In the genomic region with DNA sequence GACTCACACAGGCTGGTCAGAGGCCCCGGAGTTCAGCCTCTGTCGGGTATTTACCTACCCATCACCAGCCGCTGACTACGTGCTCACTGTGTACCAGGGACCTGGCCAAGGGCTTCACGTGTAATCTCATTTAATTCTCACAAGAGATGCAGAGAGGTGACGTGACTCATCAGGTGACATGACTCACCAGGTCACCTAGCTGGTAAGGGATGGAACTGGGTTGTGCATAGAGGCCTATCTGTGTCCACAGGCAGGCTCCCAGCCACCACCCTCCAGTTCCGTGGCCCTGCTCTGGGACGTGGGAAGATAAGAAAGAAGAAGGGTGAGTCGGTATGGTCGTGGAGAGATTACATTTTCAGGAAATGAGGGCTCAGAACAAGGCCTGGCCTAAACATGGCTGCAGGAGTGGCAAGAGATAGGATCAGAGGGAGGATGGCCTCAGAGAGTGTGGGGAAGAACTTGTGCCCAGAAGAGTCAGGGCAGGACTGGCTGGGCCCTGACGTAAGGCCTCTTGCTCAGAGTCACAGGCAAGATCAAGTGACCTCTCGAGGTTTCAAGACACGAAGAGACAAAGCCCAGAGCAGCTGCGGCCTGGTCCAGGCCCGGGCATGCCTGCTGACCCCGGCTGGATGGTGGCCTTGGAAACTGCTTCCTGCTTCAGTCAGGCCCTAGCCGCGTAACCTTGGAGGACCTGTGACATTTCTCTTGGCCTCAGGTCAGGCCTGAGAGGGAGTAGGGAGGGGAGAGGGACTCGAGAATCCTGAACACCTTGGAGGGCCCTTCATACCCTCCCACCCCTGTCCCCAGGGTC, we compare ENCODE assay signal across 2 cellular contexts.
TF ChIP-seq lines count a peak whose summit lies in the region.

No MANE protein-coding gene starts in this region.

TF ChIP-seq in K562, 482 proteins besides CTCF, POLR2A, EP300 and RAD21 (continued from another document and continues in another):
- TF ChIP-seq, protein P1, sequence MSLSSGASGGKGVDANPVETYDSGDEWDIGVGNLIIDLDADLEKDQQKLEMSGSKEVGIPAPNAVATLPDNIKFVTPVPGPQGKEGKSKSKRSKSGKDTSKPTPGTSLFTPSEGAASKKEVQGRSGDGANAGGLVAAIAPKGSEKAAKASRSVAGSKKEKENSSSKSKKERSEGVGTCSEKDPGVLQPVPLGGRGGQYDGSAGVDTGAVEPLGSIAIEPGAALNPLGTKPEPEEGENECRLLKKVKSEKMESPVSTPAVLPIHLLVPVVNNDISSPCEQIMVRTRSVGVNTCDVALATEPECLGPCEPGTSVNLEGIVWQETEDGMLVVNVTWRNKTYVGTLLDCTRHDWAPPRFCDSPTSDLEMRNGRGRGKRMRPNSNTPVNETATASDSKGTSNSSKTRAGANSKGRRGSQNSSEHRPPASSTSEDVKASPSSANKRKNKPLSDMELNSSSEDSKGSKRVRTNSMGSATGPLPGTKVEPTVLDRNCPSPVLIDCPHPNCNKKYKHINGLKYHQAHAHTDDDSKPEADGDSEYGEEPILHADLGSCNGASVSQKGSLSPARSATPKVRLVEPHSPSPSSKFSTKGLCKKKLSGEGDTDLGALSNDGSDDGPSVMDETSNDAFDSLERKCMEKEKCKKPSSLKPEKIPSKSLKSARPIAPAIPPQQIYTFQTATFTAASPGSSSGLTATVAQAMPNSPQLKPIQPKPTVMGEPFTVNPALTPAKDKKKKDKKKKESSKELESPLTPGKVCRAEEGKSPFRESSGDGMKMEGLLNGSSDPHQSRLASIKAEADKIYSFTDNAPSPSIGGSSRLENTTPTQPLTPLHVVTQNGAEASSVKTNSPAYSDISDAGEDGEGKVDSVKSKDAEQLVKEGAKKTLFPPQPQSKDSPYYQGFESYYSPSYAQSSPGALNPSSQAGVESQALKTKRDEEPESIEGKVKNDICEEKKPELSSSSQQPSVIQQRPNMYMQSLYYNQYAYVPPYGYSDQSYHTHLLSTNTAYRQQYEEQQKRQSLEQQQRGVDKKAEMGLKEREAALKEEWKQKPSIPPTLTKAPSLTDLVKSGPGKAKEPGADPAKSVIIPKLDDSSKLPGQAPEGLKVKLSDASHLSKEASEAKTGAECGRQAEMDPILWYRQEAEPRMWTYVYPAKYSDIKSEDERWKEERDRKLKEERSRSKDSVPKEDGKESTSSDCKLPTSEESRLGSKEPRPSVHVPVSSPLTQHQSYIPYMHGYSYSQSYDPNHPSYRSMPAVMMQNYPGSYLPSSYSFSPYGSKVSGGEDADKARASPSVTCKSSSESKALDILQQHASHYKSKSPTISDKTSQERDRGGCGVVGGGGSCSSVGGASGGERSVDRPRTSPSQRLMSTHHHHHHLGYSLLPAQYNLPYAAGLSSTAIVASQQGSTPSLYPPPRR (CRISPR knock-in tag; IDR thresholded peaks at IDR 0.05; ENCODE audit: borderline replicate concordance), result peak; percentile 94; the same call in 1 of the 2 replicates
- TF ChIP-seq ZNF644 (tag; IDR thresholded peaks at IDR 0.05; ENCODE audit: low read depth) (peak; percentile 98), ADNP (tag; IDR thresholded peaks at IDR 0.05) (peak; percentile 66; the same call in 1 of the 2 replicates), SNIP1 (IDR thresholded peaks at IDR 0.05; ENCODE audit: low read depth) (no peak), POU5F1 (IDR thresholded peaks at IDR 0.05; ENCODE audit: borderline replicate concordance, low read depth, low read length, partially characterized antibody) (no peak), KLF16 (IDR thresholded peaks at IDR 0.05) (peak; percentile 98), NCOR1 (IDR thresholded peaks at IDR 0.05) (peak; percentile 99), POLR2H (tag; IDR thresholded peaks at IDR 0.05; ENCODE audit: low read depth) (no peak), TRIM24 (IDR thresholded peaks at IDR 0.05) (peak; percentile 98), HDAC8 (tag; IDR thresholded peaks at IDR 0.05) (peak; percentile 99), NCOA6 (IDR thresholded peaks at IDR 0.05) (0 out of 2 replicates have a peak, but pooled peaks have one; percentile 35), NCOA1 (IDR thresholded peaks at IDR 0.05; ENCODE audit: low read depth) (peak; percentile 95), ELF2 (CRISPR knock-in tag; IDR thresholded peaks at IDR 0.05) (no peak), COPS2 (conservative IDR thresholded peaks at IDR 0.05) (no peak)
- TF ChIP-seq, protein P2, sequence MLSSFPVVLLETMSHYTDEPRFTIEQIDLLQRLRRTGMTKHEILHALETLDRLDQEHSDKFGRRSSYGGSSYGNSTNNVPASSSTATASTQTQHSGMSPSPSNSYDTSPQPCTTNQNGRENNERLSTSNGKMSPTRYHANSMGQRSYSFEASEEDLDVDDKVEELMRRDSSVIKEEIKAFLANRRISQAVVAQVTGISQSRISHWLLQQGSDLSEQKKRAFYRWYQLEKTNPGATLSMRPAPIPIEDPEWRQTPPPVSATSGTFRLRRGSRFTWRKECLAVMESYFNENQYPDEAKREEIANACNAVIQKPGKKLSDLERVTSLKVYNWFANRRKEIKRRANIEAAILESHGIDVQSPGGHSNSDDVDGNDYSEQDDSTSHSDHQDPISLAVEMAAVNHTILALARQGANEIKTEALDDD (IDR thresholded peaks at IDR 0.05), result peak; percentile 98
- TF ChIP-seq, protein P3, sequence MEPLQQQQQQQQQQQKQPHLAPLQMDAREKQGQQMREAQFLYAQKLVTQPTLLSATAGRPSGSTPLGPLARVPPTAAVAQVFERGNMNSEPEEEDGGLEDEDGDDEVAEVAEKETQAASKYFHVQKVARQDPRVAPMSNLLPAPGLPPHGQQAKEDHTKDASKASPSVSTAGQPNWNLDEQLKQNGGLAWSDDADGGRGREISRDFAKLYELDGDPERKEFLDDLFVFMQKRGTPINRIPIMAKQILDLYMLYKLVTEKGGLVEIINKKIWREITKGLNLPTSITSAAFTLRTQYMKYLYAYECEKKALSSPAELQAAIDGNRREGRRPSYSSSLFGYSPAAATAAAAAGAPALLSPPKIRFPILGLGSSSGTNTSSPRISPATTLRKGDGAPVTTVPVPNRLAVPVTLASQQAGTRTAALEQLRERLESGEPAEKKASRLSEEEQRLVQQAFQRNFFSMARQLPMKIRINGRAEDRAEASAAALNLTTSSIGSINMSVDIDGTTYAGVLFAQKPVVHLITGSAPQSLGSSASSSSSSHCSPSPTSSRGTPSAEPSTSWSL (CRISPR knock-in tag; IDR thresholded peaks at IDR 0.05; ENCODE audit: borderline replicate concordance), result peak; percentile 45; the same call in 1 of the 2 replicates
- TF ChIP-seq, protein P4, sequence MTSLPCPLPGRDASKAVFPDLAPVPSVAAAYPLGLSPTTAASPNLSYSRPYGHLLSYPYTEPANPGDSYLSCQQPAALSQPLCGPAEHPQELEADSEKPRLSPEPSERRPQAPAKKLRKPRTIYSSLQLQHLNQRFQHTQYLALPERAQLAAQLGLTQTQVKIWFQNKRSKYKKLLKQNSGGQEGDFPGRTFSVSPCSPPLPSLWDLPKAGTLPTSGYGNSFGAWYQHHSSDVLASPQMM (CRISPR knock-in tag; IDR thresholded peaks at IDR 0.05), result no peak
- TF ChIP-seq, protein P5, sequence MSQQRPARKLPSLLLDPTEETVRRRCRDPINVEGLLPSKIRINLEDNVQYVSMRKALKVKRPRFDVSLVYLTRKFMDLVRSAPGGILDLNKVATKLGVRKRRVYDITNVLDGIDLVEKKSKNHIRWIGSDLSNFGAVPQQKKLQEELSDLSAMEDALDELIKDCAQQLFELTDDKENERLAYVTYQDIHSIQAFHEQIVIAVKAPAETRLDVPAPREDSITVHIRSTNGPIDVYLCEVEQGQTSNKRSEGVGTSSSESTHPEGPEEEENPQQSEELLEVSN (IDR thresholded peaks at IDR 0.05; ENCODE audit: borderline replicate concordance in 1 of 2, extremely low read depth in 1 of 2, insufficient read depth in 1 of 2, insufficient read length in 1 of 2, low read depth in 1 of 2, low read length in 1 of 2, poor library complexity in 1 of 2, severe bottlenecking in 1 of 2), result peak; percentile 36 to 77

TF ChIP-seq in HepG2, 621 proteins besides CTCF, POLR2A, EP300 and RAD21 (continued from another document and continues in another):
- TF ChIP-seq, protein P6, sequence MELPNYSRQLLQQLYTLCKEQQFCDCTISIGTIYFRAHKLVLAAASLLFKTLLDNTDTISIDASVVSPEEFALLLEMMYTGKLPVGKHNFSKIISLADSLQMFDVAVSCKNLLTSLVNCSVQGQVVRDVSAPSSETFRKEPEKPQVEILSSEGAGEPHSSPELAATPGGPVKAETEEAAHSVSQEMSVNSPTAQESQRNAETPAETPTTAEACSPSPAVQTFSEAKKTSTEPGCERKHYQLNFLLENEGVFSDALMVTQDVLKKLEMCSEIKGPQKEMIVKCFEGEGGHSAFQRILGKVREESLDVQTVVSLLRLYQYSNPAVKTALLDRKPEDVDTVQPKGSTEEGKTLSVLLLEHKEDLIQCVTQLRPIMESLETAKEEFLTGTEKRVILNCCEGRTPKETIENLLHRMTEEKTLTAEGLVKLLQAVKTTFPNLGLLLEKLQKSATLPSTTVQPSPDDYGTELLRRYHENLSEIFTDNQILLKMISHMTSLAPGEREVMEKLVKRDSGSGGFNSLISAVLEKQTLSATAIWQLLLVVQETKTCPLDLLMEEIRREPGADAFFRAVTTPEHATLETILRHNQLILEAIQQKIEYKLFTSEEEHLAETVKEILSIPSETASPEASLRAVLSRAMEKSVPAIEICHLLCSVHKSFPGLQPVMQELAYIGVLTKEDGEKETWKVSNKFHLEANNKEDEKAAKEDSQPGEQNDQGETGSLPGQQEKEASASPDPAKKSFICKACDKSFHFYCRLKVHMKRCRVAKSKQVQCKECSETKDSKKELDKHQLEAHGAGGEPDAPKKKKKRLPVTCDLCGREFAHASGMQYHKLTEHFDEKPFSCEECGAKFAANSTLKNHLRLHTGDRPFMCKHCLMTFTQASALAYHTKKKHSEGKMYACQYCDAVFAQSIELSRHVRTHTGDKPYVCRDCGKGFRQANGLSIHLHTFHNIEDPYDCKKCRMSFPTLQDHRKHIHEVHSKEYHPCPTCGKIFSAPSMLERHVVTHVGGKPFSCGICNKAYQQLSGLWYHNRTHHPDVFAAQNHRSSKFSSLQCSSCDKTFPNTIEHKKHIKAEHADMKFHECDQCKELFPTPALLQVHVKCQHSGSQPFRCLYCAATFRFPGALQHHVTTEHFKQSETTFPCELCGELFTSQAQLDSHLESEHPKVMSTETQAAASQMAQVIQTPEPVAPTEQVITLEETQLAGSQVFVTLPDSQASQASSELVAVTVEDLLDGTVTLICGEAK (IDR thresholded peaks at IDR 0.05), result no peak
- TF ChIP-seq, protein P6 (CRISPR knock-in tag; IDR thresholded peaks at IDR 0.05), result no peak
- TF ChIP-seq JUNB (CRISPR knock-in tag; IDR thresholded peaks at IDR 0.05; ENCODE audit: borderline replicate concordance) (peak; percentile 94; the same call in 1 of the 2 replicates), ZNF331 (CRISPR knock-in tag; IDR thresholded peaks at IDR 0.05) (peak; percentile 8; the same call in 1 of the 2 replicates), SP5 (CRISPR knock-in tag; IDR thresholded peaks at IDR 0.05; ENCODE audit: borderline replicate concordance, low read depth) (0 out of 2 replicates have a peak, but pooled peaks have one; percentile 20), ZNF558 (CRISPR knock-in tag; IDR thresholded peaks at IDR 0.05; ENCODE audit: borderline replicate concordance) (no peak; the same call in 1 of the 2 replicates), GATAD1 (CRISPR knock-in tag; IDR thresholded peaks at IDR 0.05) (0 out of 2 replicates have a peak, but pooled peaks have one; percentile 11), ZNF607 (CRISPR knock-in tag; IDR thresholded peaks at IDR 0.05; ENCODE audit: borderline replicate concordance) (peak; percentile 79; the same call in 1 of the 2 replicates), REPIN1 (CRISPR knock-in tag; IDR thresholded peaks at IDR 0.05; ENCODE audit: borderline replicate concordance, low read depth) (0 out of 2 replicates have a peak, but pooled peaks have one; percentile 75), ZNF33A (CRISPR knock-in tag; IDR thresholded peaks at IDR 0.05; ENCODE audit: borderline replicate concordance) (no peak)
- TF ChIP-seq, protein P7, sequence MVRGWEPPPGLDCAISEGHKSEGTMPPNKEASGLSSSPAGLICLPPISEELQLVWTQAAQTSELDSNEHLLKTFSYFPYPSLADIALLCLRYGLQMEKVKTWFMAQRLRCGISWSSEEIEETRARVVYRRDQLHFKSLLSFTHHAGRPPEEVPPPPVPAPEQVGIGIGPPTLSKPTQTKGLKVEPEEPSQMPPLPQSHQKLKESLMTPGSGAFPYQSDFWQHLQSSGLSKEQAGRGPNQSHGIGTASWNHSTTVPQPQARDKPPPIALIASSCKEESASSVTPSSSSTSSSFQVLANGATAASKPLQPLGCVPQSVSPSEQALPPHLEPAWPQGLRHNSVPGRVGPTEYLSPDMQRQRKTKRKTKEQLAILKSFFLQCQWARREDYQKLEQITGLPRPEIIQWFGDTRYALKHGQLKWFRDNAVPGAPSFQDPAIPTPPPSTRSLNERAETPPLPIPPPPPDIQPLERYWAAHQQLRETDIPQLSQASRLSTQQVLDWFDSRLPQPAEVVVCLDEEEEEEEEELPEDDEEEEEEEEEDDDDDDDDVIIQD (CRISPR knock-in tag; IDR thresholded peaks at IDR 0.05; ENCODE audit: low read depth), result peak; percentile 88
- TF ChIP-seq, protein P8, sequence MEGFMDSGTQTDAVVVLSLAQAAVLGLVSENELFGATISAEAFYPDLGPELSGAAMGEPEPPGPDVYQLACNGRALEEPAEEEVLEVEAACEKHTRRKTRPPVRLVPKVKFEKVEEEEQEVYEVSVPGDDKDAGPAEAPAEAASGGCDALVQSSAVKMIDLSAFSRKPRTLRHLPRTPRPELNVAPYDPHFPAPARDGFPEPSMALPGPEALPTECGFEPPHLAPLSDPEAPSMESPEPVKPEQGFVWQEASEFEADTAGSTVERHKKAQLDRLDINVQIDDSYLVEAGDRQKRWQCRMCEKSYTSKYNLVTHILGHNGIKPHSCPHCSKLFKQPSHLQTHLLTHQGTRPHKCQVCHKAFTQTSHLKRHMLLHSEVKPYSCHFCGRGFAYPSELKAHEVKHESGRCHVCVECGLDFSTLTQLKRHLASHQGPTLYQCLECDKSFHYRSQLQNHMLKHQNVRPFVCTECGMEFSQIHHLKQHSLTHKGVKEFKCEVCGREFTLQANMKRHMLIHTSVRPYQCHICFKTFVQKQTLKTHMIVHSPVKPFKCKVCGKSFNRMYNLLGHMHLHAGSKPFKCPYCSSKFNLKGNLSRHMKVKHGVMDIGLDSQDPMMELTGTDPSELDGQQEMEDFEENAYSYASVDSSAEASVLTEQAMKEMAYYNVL (CRISPR knock-in tag; IDR thresholded peaks at IDR 0.05; ENCODE audit: borderline replicate concordance), result no peak
